9 cellular contexts compared by ENCODE assay signal in the genomic region with DNA sequence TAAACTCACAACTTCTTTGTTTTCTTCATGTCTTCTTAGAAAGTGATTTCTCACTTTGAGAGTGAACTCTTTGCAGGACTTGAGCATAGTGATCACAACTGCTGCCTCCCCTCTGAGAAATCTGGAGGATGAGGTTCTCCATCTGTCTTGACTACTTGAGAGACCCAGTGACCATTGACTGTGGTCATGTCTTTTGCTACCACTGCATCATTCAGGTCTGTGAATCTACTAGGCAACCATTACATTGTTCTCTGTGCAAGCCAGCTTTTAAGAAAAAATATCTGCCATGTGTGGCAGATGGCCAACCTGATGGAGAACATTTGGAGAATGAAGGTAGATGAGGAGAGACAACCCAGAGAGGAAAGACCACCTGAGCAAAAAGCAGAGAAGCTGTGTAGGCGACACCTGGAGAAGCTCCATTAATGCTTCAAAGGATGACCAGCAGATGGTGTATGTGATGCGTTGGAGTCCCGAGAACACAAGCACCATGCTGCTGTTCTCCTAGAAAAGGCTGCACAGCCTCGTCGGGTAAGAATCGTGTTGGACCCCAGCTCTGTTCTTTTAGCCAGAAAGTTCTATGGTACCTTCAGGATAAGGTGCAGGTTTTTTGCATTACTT. TPM values are rescaled to one million over a fixed set of nuclear protein-coding genes. Genes with fewer than 3 reads are reported as not detected.
DNase-seq lines count a peak whose midpoint lies in the region; ATAC-seq and TF ChIP-seq lines count a peak whose summit lies in the region.
"Had no signal": no experiment of that assay in that cellular context is flagged by ENCODE, and none has a peak within 500 bp of the region (broad histone marks: within the 10 kb centered on the region; RNA-seq: fewer than 3 reads in every experiment).

No MANE protein-coding gene starts in this region.

- no peak overlapping the region; the same call in 1 of the 2 replicates for H3K4me2 ChIP-seq in HCT116 (ENCODE audit: low read length)

- RAD21 ChIA-PET in HCT116 (lab: Charles Lee; ENCODE audit: low non-redundant PET in 1 of 2, low total read pairs in 2 of 2, uncharacterized antibody in 2 of 2, unreplicated experiment in 2 of 2), result interaction anchor here in 1 of 2 experiments (0.7 to 0.8 kb wide), 2 partner anchors 21 to 88 kb away, joined by 4 to 5 read pairs; no protein-coding TSS in a partner anchor

- no peak for TF ChIP-seq POLR2A in HCT116 (IDR thresholded peaks at IDR 0.05; ENCODE audit: borderline replicate concordance, extremely low read depth, insufficient read depth, insufficient read length)
- TF ChIP-seq POLR2A in stomach (IDR thresholded peaks at IDR 0.05), result no peak

- H3K9ac ChIP-seq in HCT116 (ENCODE audit: low read length), result no peak overlapping the region

- H3K27ac ChIP-seq in HCT116 (ENCODE audit: low read depth, low read length) (no peak overlapping the region), stomach (no peak overlapping the region)

- CTCF ChIA-PET in HCT116 (lab: Charles Lee), result interaction anchor here (0.6 to 2.0 kb wide), 14 partner anchors 9 to 244 kb away, joined by 3 to 9 read pairs (median 4); partner anchors contain the start of gene TRIM39

- H3K4me3 ChIP-seq in HCT116 (replicated peaks in 1 of 2; ENCODE audit: low read depth in 1 of 2, low read length in 2 of 2) (no peak overlapping the region), stomach (no peak overlapping the region)

- WGBS in stomach, 5 donors, result 25 to 50% (median 42%) methylated on average over 6 of the region's 6 CpGs

- intact Hi-C loops in HCT116 (cut with micrococcal nuclease), result loop anchor here (1.0 kb wide), 1 partner anchor 158 kb away; no protein-coding TSS in a partner anchor
- intact Hi-C loops in Right ventricle myocardium superior (cut with DNase I), result no loop called here
- intact Hi-C loops in stomach (cut with DNase I; ENCODE audit: low total_unique reads), result loop anchor here (10.0 kb wide), 1 partner anchor 157 kb away; no protein-coding TSS in a partner anchor

- H3K27me3 ChIP-seq in HCT116 (ENCODE audit: insufficient read depth, low read length) (peaks cover 16% of the 10 kb centered on the region), stomach (no peaks in the 10 kb centered on the region)

- no peak for TF ChIP-seq EP300 in stomach (IDR thresholded peaks at IDR 0.05)

- no peaks in the 10 kb centered on the region for H3K79me2 ChIP-seq in HCT116 (ENCODE audit: insufficient read depth, low read length)

- BruUV-seq in HCT116 (replicated peaks; lab: Mats Ljungman, UMichigan), result no TSS peak

- H3K9me2 ChIP-seq in HCT116 (ENCODE audit: insufficient read depth), result no peaks in the 10 kb centered on the region

- H3K4me1 ChIP-seq in HCT116 (ENCODE audit: control insufficient read depth in 1 of 2, insufficient read depth in 2 of 2, low read length in 2 of 2), result no peaks in the 10 kb centered on the region
- no peaks in the 10 kb centered on the region for H3K4me1 ChIP-seq in stomach

- H2AFZ ChIP-seq in HCT116 (ENCODE audit: low read depth, low read length, poor library complexity, severe bottlenecking), result no peak overlapping the region

- H3K9me3 ChIP-seq in HCT116 (ENCODE audit: control insufficient read depth in 1 of 2, insufficient read depth in 1 of 2, low read depth in 1 of 2, low read length in 2 of 2) (no peaks in the 10 kb centered on the region), stomach (no peaks in the 10 kb centered on the region)

- H4K20me1 ChIP-seq in HCT116 (ENCODE audit: insufficient read depth), result no peaks in the 10 kb centered on the region

- TF ChIP-seq CTCF in HCT116 (IDR thresholded peaks at IDR 0.05 in 2 of 3, conservative IDR thresholded peaks at IDR 0.05 in 1 of 3; ENCODE audit: borderline replicate concordance in 1 of 3, insufficient read depth in 1 of 3, low read depth in 2 of 3, low read length in 2 of 3) (peak; percentile 53 to 61 (median 58); a peak in 4 of 6 replicates), stomach (IDR thresholded peaks at IDR 0.05) (no peak)

- ATAC-seq in HCT116, result peak; percentile 97
- ATAC-seq in HG03457 (IDR thresholded peaks at IDR 0.05; ENCODE audit: unreplicated experiment), result no peak
- no peak for ATAC-seq in Right ventricle myocardium superior (ENCODE audit: poor library complexity)
- no peak for ATAC-seq in HG03460 (IDR thresholded peaks at IDR 0.05; ENCODE audit: unreplicated experiment)

- H3K36me3 ChIP-seq in HCT116 (ENCODE audit: control insufficient read depth in 1 of 2, insufficient read depth in 2 of 2, low read length in 2 of 2) (no peaks in the 10 kb centered on the region), stomach (no peaks in the 10 kb centered on the region)

- POLR2A ChIA-PET in HCT116 (lab: Charles Lee), result no interaction called here

- DNase-seq in D341Med (ENCODE audit: low spot score) (peak; percentile 57), HCT116 (ENCODE audit: low read depth, low spot score) (peak; percentile 27), lung microvascular endothelial cell (ENCODE audit: low read depth in 2 of 2) (peak; percentile 25 to 41), Right ventricle myocardium superior (no peak), stomach (no peak)
- DNase-seq in activated CD4-positive, alpha-beta T cell treated with anti-CD3 and anti-CD28 coated beads, Interleukin-2, amount 50 U/mL, for 1 hour, result peak; percentile 23
- DNase-seq: NCI-H2029 treated with DMSO at 0.1 percent for 48 hours had no signal

- peak; percentile 74 for TF ChIP-seq RAD21 in HCT116 (IDR thresholded peaks at IDR 0.05; ENCODE audit: low read depth)

TF ChIP-seq in HCT116, 20 proteins besides CTCF, POLR2A, EP300 and RAD21:
- no peak for TF ChIP-seq SRF (IDR thresholded peaks at IDR 0.05; ENCODE audit: low read depth)
- no peak for TF ChIP-seq SIN3A (IDR thresholded peaks at IDR 0.05; ENCODE audit: low read depth)
- no peak for TF ChIP-seq CEBPB (IDR thresholded peaks at IDR 0.05; ENCODE audit: low read depth)
- TF ChIP-seq YY1 (IDR thresholded peaks at IDR 0.05; ENCODE audit: extremely low read depth, insufficient replicate concordance, low read depth, low read length), result peak; percentile 22
- peak; percentile 20; the same call in 1 of the 2 replicates for TF ChIP-seq MAX (IDR thresholded peaks at IDR 0.05)
- TF ChIP-seq FOSL1 (IDR thresholded peaks at IDR 0.05; ENCODE audit: low read depth), result no peak

RNA-seq across cellular contexts. Expression of gene TRIM26, which starts 25.1 kb away (rescaled TPM):
- total RNA-seq in HCT116 (2021; ENCODE audit: unreplicated experiment) (32.2 TPM), lung microvascular endothelial cell (19.4 and 24.2 TPM in 2 replicates), Right ventricle myocardium superior (17.8 TPM), stomach (10 to 100 TPM; 28.3 to 53.9 (median 38.8) TPM)
- 26.2 and 27.9 TPM in 2 replicates for polyA plus RNA-seq in HCT116 (2012)
- 10 to 100 TPM; 25.1 to 30.5 (median 30.2) TPM for polyA plus RNA-seq in stomach

Comparison
In these comparisons a context has a peak if more than half of its experiments do, and no peak if none do; other contexts are left out.
1. DNase-seq: peak in D341Med (single experiment), HCT116 (single experiment), activated CD4-positive, alpha-beta T cell treated with anti-CD3 and anti-CD28 coated beads, Interleukin-2, amount 50 U/mL, for 1 hour (single experiment) and lung microvascular endothelial cell (2 of 2); none in Right ventricle myocardium superior (single experiment) and stomach (single experiment).
2. CTCF ChIP-seq: peak in HCT116 (3 of 3); none in stomach (0 of 7).